In genomic region chr10:84783386-84783785, GRCh38 we compare ENCODE assay signal across 8 cellular contexts.
DNase-seq lines count a peak whose midpoint lies in the region; ATAC-seq and TF ChIP-seq lines count a peak whose summit lies in the region.

No MANE protein-coding gene starts in this region.

- peaks cover 0 to 1% of the 10 kb centered on the region in 2 donors for H3K9me3 Mint-ChIP-seq in stimulated activated naive B cell treated with anti-CD40 and anti-IgM and Interleukin-4, amounts not matched to agents 10 μg/mL and 1 μg/mL and 100 μg/mL, for 72 hours

- ATAC-seq in GM19397 (IDR thresholded peaks at IDR 0.05; ENCODE audit: unreplicated experiment) (peak; percentile 55), HG03558 (IDR thresholded peaks at IDR 0.05; ENCODE audit: extremely low read depth, unreplicated experiment) (peak; percentile 62), heart left ventricle (peak in 3 of 4 donors; percentile 72 to 77 (median 74)), GM21381 (IDR thresholded peaks at IDR 0.05; ENCODE audit: unreplicated experiment) (no peak)
- peak; percentile 62 to 73 for ATAC-seq in stimulated activated naive B cell treated with anti-CD40 and anti-IgM and Interleukin-4, amounts not matched to agents 10 μg/mL and 1 μg/mL and 100 μg/mL, for 72 hours (replicated peaks)

- WGBS in heart left ventricle, 4 donors, result 1 to 11% (median 7%) methylated on average over 1 of the region's 1 CpG

- DNase-seq in G401 (ENCODE audit: low spot score) (peak; percentile 43), RKO (ENCODE audit: low spot score) (peak; percentile 55), heart left ventricle (no peak), NCI-H226 (no peak)
- DNase-seq in stimulated activated naive B cell treated with anti-CD40 and anti-IgM and Interleukin-4, amounts not matched to agents 10 μg/mL and 1 μg/mL and 100 μg/mL, for 72 hours, result no peak

- no peaks in the 10 kb centered on the region for H3K4me1 Mint-ChIP-seq in stimulated activated naive B cell treated with anti-CD40 and anti-IgM and Interleukin-4, amounts not matched to agents 10 μg/mL and 1 μg/mL and 100 μg/mL, for 72 hours

- in situ Hi-C loops in G401 (cut with HindIII; ENCODE audit: low sequenced_read_pairs), result no loop called here

- H3K27ac ChIP-seq in heart left ventricle, result no peak overlapping the region

- H3K27me3 ChIP-seq in heart left ventricle, result no peaks in the 10 kb centered on the region

- H3K36me3 Mint-ChIP-seq in stimulated activated naive B cell treated with anti-CD40 and anti-IgM and Interleukin-4, amounts not matched to agents 10 μg/mL and 1 μg/mL and 100 μg/mL, for 72 hours, result no peaks in the 10 kb centered on the region

- no peak overlapping the region for H3K4me3 ChIP-seq in heart left ventricle

- H3K27me3 Mint-ChIP-seq in stimulated activated naive B cell treated with anti-CD40 and anti-IgM and Interleukin-4, amounts not matched to agents 10 μg/mL and 1 μg/mL and 100 μg/mL, for 72 hours, result peaks cover 7 to 10% of the 10 kb centered on the region in 2 donors

- H3K4me1 ChIP-seq in heart left ventricle, result peaks cover 0 to 3% (median 0%) of the 10 kb centered on the region in 12 donors

- H3K27ac Mint-ChIP-seq in stimulated activated naive B cell treated with anti-CD40 and anti-IgM and Interleukin-4, amounts not matched to agents 10 μg/mL and 1 μg/mL and 100 μg/mL, for 72 hours, result no peak overlapping the region

- no peak for TF ChIP-seq POLR2A in heart left ventricle (IDR thresholded peaks at IDR 0.05)

- H3K9me3 ChIP-seq in heart left ventricle, result peaks cover 0 to 7% (median 0%) of the 10 kb centered on the region in 12 donors

- H3K36me3 ChIP-seq in heart left ventricle, result no peaks in the 10 kb centered on the region

- peak; percentile 34 to 66 (median 52) for TF ChIP-seq CTCF in heart left ventricle (IDR thresholded peaks at IDR 0.05)

- H3K4me3 Mint-ChIP-seq in stimulated activated naive B cell treated with anti-CD40 and anti-IgM and Interleukin-4, amounts not matched to agents 10 μg/mL and 1 μg/mL and 100 μg/mL, for 72 hours, result no peak overlapping the region

- intact Hi-C loops in heart left ventricle (cut with DNase I), result loop anchor here in 2 of 10 donors (2.0 to 10.0 kb wide), 2 partner anchors 59 to 121 kb away; no protein-coding TSS in a partner anchor

Comparison
In these comparisons a context has a peak if more than half of its experiments do, and no peak if none do; other contexts are left out.
1. DNase-seq: peak in G401 (single experiment) and RKO (single experiment); none in heart left ventricle (0 of 5), stimulated activated naive B cell treated with anti-CD40 and anti-IgM and Interleukin-4, amounts not matched to agents 10 μg/mL and 1 μg/mL and 100 μg/mL, for 72 hours (single experiment) and NCI-H226 (single experiment).